In genomic region chr3:14429237-14429636, GRCh38 we compare ENCODE assay signal across 10 cellular contexts. TPM values are rescaled to one million over a fixed set of nuclear protein-coding genes. Genes with fewer than 3 reads are reported as not detected.
A peak's percentile ranks its signal among the peaks of the same experiment; 100 is the strongest.
DNase-seq lines count a peak whose midpoint lies in the region; ATAC-seq and TF ChIP-seq lines count a peak whose summit lies in the region.
"Had no signal": no experiment of that assay in that cellular context is flagged by ENCODE, and none has a peak within 500 bp of the region (broad histone marks: within the 10 kb centered on the region; RNA-seq: fewer than 3 reads in every experiment).

No MANE protein-coding gene starts in this region.

- H3K27me3 ChIP-seq in heart right ventricle (peaks cover 0 to 24% (median 0%) of the 10 kb centered on the region in 7 donors), upper lobe of right lung (no peaks in the 10 kb centered on the region)

- H3K4me3 ChIP-seq in heart right ventricle = no peak overlapping the region
- no peak overlapping the region for H3K4me3 ChIP-seq in upper lobe of right lung
- H3K4me3 ChIP-seq: coronary artery had no signal

- H3K9me3 Mint-ChIP-seq in T-helper 2 cell treated with Interferon-gamma antibody and Interleukin-4, amounts not matched to agents 5 μg/mL and 100 μg/mL, for 36 hours = no peaks in the 10 kb centered on the region

- H3K9me3 ChIP-seq in heart right ventricle = no peaks in the 10 kb centered on the region
- no peaks in the 10 kb centered on the region for H3K9me3 ChIP-seq in upper lobe of right lung

- intact Hi-C loops in left ventricle myocardium superior (cut with micrococcal nuclease) (no loop called here), heart right ventricle (cut with DNase I) (no loop called here), upper lobe of right lung (cut with DNase I) (no loop called here)

- peaks cover 11% of the 10 kb centered on the region for H3K36me3 Mint-ChIP-seq in T-helper 2 cell treated with Interferon-gamma antibody and Interleukin-4, amounts not matched to agents 5 μg/mL and 100 μg/mL, for 36 hours (ENCODE audit: low read depth)

- H3K4me1 Mint-ChIP-seq in T-helper 2 cell treated with Interferon-gamma antibody and Interleukin-4, amounts not matched to agents 5 μg/mL and 100 μg/mL, for 36 hours (ENCODE audit: low read depth) = peaks cover 86% of the 10 kb centered on the region

- H3K36me3 ChIP-seq in heart right ventricle (peaks cover 0 to 11% (median 0%) of the 10 kb centered on the region in 9 donors), upper lobe of right lung (no peaks in the 10 kb centered on the region)

- H3K4me1 ChIP-seq in heart right ventricle (peaks cover 13 to 98% (median 47%) of the 10 kb centered on the region in 9 donors), upper lobe of right lung (peaks cover 86% of the 10 kb centered on the region)

- ATAC-seq in left ventricle myocardium superior (no peak), heart right ventricle (no peak), upper lobe of right lung (no peak), SK-N-SH treated with all-trans-retinoic acid at 6 μM for 48 hours (no peak)

- H3K4me3 Mint-ChIP-seq in T-helper 2 cell treated with Interferon-gamma antibody and Interleukin-4, amounts not matched to agents 5 μg/mL and 100 μg/mL, for 36 hours = peak overlapping the region; percentile 53

- TF ChIP-seq CTCF in heart right ventricle (IDR thresholded peaks at IDR 0.05) (no peak), upper lobe of right lung (IDR thresholded peaks at IDR 0.05) (no peak)

- 77 to 79% methylated on average over 5 of the region's 5 CpGs for WGBS in heart right ventricle, 2 donors

- H3K27ac Mint-ChIP-seq in T-helper 2 cell treated with Interferon-gamma antibody and Interleukin-4, amounts not matched to agents 5 μg/mL and 100 μg/mL, for 36 hours = peak overlapping the region; percentile 100

- H3K27ac ChIP-seq in heart right ventricle (peak overlapping the region in 2 of 10 donors; percentile 21 to 95), upper lobe of right lung (peak overlapping the region; percentile 45)
- H3K27ac ChIP-seq: C4-2B, coronary artery had no signal

- H3K27me3 Mint-ChIP-seq in T-helper 2 cell treated with Interferon-gamma antibody and Interleukin-4, amounts not matched to agents 5 μg/mL and 100 μg/mL, for 36 hours (ENCODE audit: low read depth) = no peaks in the 10 kb centered on the region

- DNase-seq in left ventricle myocardium superior = peak; percentile 30
- DNase-seq in heart right ventricle = no peak
- DNase-seq in T-helper 2 cell treated with Interferon-gamma antibody and Interleukin-4, amounts not matched to agents 5 μg/mL and 100 μg/mL, for 36 hours (ENCODE audit: low spot score) = no peak
- DNase-seq in fibroblast of gingiva (ENCODE audit: low read depth) = peak; percentile 21
- DNase-seq in upper lobe of right lung = no peak
- DNase-seq in retina = no peak
- DNase-seq in middle frontal gyrus (ENCODE audit: extremely low spot score, low spot score) = no peak

TF ChIP-seq in SK-N-SH treated with all-trans-retinoic acid at 6 μM for 48 hours, 23 proteins besides CTCF, POLR2A, EP300 and RAD21:
- TF ChIP-seq OSR1 (CRISPR knock-in tag; IDR thresholded peaks at IDR 0.05) = no peak
- no peak for TF ChIP-seq ZC3H10 (CRISPR knock-in tag; IDR thresholded peaks at IDR 0.05)
- TF ChIP-seq ZFP3 (CRISPR knock-in tag; IDR thresholded peaks at IDR 0.05) = no peak

RNA-seq across cellular contexts. Expression of gene SLC6A6, which starts 26.8 kb away (rescaled TPM):
- total RNA-seq in left ventricle myocardium superior = 14.1 TPM
- 10 to 100 TPM; 11.4 to 68.7 (median 44.0) TPM for total RNA-seq in heart right ventricle
- 10 to 100 TPM in 1 of 2 donors, 1 to 10 TPM in 1; 7.7 to 55.4 TPM for polyA plus RNA-seq in heart right ventricle
- 54.3 TPM for total RNA-seq in upper lobe of right lung

Comparison
In these comparisons a context has a peak if more than half of its experiments do, and no peak if none do; other contexts are left out.
1. DNase-seq: peak in left ventricle myocardium superior (single experiment) and fibroblast of gingiva (single experiment); none in heart right ventricle (0 of 2), T-helper 2 cell treated with Interferon-gamma antibody and Interleukin-4, amounts not matched to agents 5 μg/mL and 100 μg/mL, for 36 hours (single experiment), upper lobe of right lung (single experiment), retina (single experiment) and middle frontal gyrus (single experiment).